In genomic region chr1:108199231-108199657, GRCh38 we compare ENCODE assay signal across 8 cellular contexts. TPM values are rescaled to one million over a fixed set of nuclear protein-coding genes. Genes with fewer than 3 reads are reported as not detected.
DNase-seq lines count a peak whose midpoint lies in the region; ATAC-seq and TF ChIP-seq lines count a peak whose summit lies in the region.

No MANE protein-coding gene starts in this region.

- H3K27ac ChIP-seq in VCaP (peak overlapping the region; percentile 93), neural progenitor cell (no peak overlapping the region)

- H3K9me3 ChIP-seq in neural progenitor cell (ENCODE audit: low read depth) = no peaks in the 10 kb centered on the region

- H3K4me3 ChIP-seq in neural progenitor cell = peak overlapping the region; percentile 85

- H3K36me3 Mint-ChIP-seq in neural progenitor cell = peaks cover 35% of the 10 kb centered on the region

- peaks cover 3% of the 10 kb centered on the region for H3K36me3 ChIP-seq in neural progenitor cell

- peak overlapping the region; percentile 36 for H3K27ac Mint-ChIP-seq in neural progenitor cell

- peaks cover 8% of the 10 kb centered on the region for H3K27me3 Mint-ChIP-seq in neural progenitor cell (ENCODE audit: insufficient read depth, low read depth)

- peaks cover 12% of the 10 kb centered on the region for H3K27me3 ChIP-seq in neural progenitor cell

- peak overlapping the region; percentile 94 for H2AFZ ChIP-seq in neural progenitor cell (replicated peaks)

- TF ChIP-seq CTCF in VCaP (conservative IDR thresholded peaks at IDR 0.05) (no peak), neural progenitor cell (IDR thresholded peaks at IDR 0.05) (no peak), GM13976 (IDR thresholded peaks at IDR 0.05; ENCODE audit: borderline replicate concordance, control extremely low read depth, extremely low read depth, insufficient read depth, missing control alignments) (no peak)

- no peak overlapping the region for H3K9ac ChIP-seq in neural progenitor cell

- peaks cover 19% of the 10 kb centered on the region for H3K4me1 Mint-ChIP-seq in neural progenitor cell

- peaks cover 57% of the 10 kb centered on the region for H3K79me2 ChIP-seq in neural progenitor cell (ENCODE audit: low read depth)

- peak overlapping the region; percentile 89 for H3K4me3 Mint-ChIP-seq in neural progenitor cell

- H3K9me3 Mint-ChIP-seq in neural progenitor cell = peaks cover 16% of the 10 kb centered on the region

- DNase-seq in COLO829 (ENCODE audit: low spot score) (peak; percentile 6), KBM-7 (peak; percentile 56), foreskin melanocyte (peak; percentile 68), neural progenitor cell (ENCODE audit: low spot score) (peak; percentile 52), GM13976 (ENCODE audit: low spot score) (no peak)

- H3F3A ChIP-seq in neural progenitor cell (ENCODE audit: low read depth) = peaks cover 4% of the 10 kb centered on the region

- in situ Hi-C loops in KBM-7 (cut with MboI; ENCODE audit: low pct_unique_long_range_greater_than_20kb, low sequenced_read_pairs) = no loop called here
- in situ Hi-C loops in GM13976 (cut with MboI; ENCODE audit: low sequenced_read_pairs, unreplicated experiment) = no loop called here

- peaks cover 18% of the 10 kb centered on the region for H3K4me1 ChIP-seq in neural progenitor cell

- H3K4me2 ChIP-seq in neural progenitor cell = peak overlapping the region; percentile 94

- ATAC-seq in GM19452 (IDR thresholded peaks at IDR 0.05; ENCODE audit: unreplicated experiment) = no peak
- ATAC-seq in HG03175 (IDR thresholded peaks at IDR 0.05; ENCODE audit: unreplicated experiment) = no peak

- peaks cover 7% of the 10 kb centered on the region for H4K20me1 ChIP-seq in neural progenitor cell (ENCODE audit: low read depth)

RNA-seq across cellular contexts. Expression of gene SLC25A24, which starts 0.9 kb away (rescaled TPM):
- total RNA-seq in neural progenitor cell (ENCODE audit: low replicate concordance) = 47.9 and 72.2 TPM in 2 replicates

RNA-seq across cellular contexts. Expression of gene NBPF4, which starts 44.6 kb away (rescaled TPM):
- not detected in 2 replicates for total RNA-seq in neural progenitor cell (ENCODE audit: low replicate concordance)
